In the genomic region with DNA sequence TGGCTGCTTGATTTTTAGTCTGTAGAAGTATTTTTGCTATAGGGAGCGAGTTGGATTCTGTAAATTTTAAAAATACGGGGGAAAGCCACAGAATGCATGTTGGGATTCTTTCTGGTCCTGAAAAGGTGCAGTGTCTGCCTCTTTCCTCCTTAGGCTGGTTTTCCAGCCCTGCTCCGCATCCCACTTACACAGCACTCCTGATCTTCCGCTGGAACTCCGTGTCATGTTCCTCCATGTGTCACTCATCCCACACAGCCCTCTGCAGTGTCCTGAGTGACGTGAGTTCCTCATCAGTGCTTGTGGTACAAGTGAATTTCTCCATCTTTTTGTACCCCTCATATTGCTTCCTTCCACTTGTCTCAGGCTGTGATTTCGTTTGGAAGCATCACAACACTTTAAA, we compare ENCODE assay signal across 8 cellular contexts.
"Had no signal": no experiment of that assay in that cellular context is flagged by ENCODE, and none has a peak within 500 bp of the region (broad histone marks: within the 10 kb centered on the region; RNA-seq: fewer than 3 reads in every experiment).

No MANE protein-coding gene starts in this region.

- H3K9me3 ChIP-seq: HAP-1 had no signal

- H3K27me3 Mint-ChIP-seq: IgD-negative memory B cell had no signal

- H3K27ac ChIP-seq: KMS-11 had no signal

- ATAC-seq: GM23338, HCT116, HepG2 had no signal

- DNase-seq: HFFc6, KBM-7 had no signal

- H3K4me3 Mint-ChIP-seq: GM23338, HFFc6, IgD-negative memory B cell had no signal

- H3K9me3 Mint-ChIP-seq: GM23338, HFFc6, IgD-negative memory B cell had no signal

- H2AFZ ChIP-seq: GM23338 had no signal

- H3K27ac Mint-ChIP-seq: GM23338, HFFc6, IgD-negative memory B cell had no signal

- H3K4me2 ChIP-seq: GM23338, KMS-11 had no signal

- H3K4me1 ChIP-seq: HAP-1 had no signal

- H3K9ac ChIP-seq: KMS-11 had no signal
